In the genomic region with DNA sequence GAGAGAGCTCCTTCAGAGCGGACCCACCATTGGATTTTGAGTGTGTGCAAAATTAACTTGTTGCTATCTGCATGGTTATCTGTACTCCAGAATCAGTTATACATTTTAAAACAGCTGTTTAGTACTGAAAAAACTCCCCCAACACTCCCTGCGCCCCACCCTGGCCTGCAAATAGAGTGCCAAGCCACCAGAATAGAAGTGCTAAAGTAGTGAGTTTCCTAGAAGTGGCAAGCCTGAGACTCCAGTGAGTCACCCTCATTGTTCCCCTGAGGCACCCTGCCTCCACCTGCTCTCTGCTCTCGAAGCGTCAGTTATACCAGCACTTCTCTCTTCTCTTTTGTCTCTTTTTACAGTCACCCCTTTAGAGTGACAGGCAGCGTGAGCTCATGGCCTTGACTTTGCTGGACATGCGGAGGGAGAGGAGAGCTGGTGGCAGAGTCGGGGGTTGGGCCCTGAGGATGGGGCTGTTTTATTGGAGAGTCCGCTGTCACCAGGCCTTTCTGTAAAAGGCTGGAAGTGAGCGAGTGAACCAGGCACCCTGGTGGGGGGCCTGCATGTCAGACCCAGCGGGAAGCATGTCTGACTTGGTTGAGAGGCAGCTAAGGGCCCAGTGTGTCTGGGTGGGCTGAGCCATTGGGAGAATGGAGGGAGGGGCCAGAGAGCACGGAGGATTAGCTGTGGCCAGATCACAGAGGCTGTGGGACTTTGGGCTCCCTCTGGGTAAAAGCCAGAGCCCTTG, we compare ENCODE assay signal across 8 cellular contexts. TPM values are rescaled to one million over a fixed set of nuclear protein-coding genes. Genes with fewer than 3 reads are reported as not detected.
DNase-seq lines count a peak whose midpoint lies in the region; ATAC-seq lines count a peak whose summit lies in the region.

No MANE protein-coding gene starts in this region.

- no peaks in the 10 kb centered on the region for H3K9me3 Mint-ChIP-seq in activated T-cell treated with anti-CD3 and anti-CD28 coated beads, Interleukin-2, amount 50 U/mL, for 72 hours

- peaks cover 0 to 2% of the 10 kb centered on the region in 2 donors for H3K36me3 Mint-ChIP-seq in activated T-cell treated with anti-CD3 and anti-CD28 coated beads, Interleukin-2, amount 50 U/mL, for 72 hours (ENCODE audit: insufficient read depth in 2 of 2)

- H3K4me1 Mint-ChIP-seq in activated T-cell treated with anti-CD3 and anti-CD28 coated beads, Interleukin-2, amount 50 U/mL, for 72 hours (ENCODE audit: low read depth) = peaks cover 98% of the 10 kb centered on the region

- ATAC-seq in GM19025 (IDR thresholded peaks at IDR 0.05; ENCODE audit: low read depth, unreplicated experiment) (peak; percentile 54), HG03139 (IDR thresholded peaks at IDR 0.05; ENCODE audit: unreplicated experiment) (peak; percentile 49), left ventricle myocardium superior (peak; percentile 36)
- ATAC-seq in activated T-cell treated with anti-CD3 and anti-CD28 coated beads, Interleukin-2, amount 50 U/mL, for 72 hours (replicated peaks in 1 of 2) = peak; percentile 85 to 88

- peak overlapping the region; percentile 93 for H3K27ac Mint-ChIP-seq in activated T-cell treated with anti-CD3 and anti-CD28 coated beads, Interleukin-2, amount 50 U/mL, for 72 hours

- no peaks in the 10 kb centered on the region for H3K27me3 Mint-ChIP-seq in activated T-cell treated with anti-CD3 and anti-CD28 coated beads, Interleukin-2, amount 50 U/mL, for 72 hours (ENCODE audit: low read depth)

- intact Hi-C loops in left ventricle myocardium superior (cut with micrococcal nuclease) = loop anchor here (10.0 kb wide), 1 partner anchor 55 kb away; no protein-coding TSS in a partner anchor

- DNase-seq in AML-193 (lab: John Stamatoyannopoulos, UW) = peak; percentile 66 to 69
- peak; percentile 64 to 87 for DNase-seq in NOMO-1 (lab: John Stamatoyannopoulos, UW; ENCODE audit: unreplicated experiment in 2 of 2)
- DNase-seq in activated T-cell treated with anti-CD3 and anti-CD28 coated beads, Interleukin-2, amount 50 U/mL, for 72 hours = peak; percentile 73 to 79
- peak; percentile 43 for DNase-seq in left ventricle myocardium superior
- DNase-seq in stimulated activated CD4-positive, alpha-beta T cell treated with anti-CD3 and anti-CD28 coated beads, TNF-alpha, amount 100 ng/mL, for 1 hour (ENCODE audit: low read depth in 3 of 3, low spot score in 1 of 3) = peak in 2 of 3 donors; percentile 23 to 39
- DNase-seq in GDM1 (lab: John Stamatoyannopoulos, UW) = no peak

- H3K4me3 Mint-ChIP-seq in activated T-cell treated with anti-CD3 and anti-CD28 coated beads, Interleukin-2, amount 50 U/mL, for 72 hours = peak overlapping the region; percentile 78 to 89

RNA-seq across cellular contexts. Expression of a gene that starts 10.4 kb away (rescaled TPM):
- total RNA-seq in activated T-cell treated with anti-CD3 and anti-CD28 coated beads, Interleukin-2, amount 50 U/mL, for 72 hours = 10 to 100 TPM; 68.9 to 83.6 TPM
- 68.4 TPM for total RNA-seq in left ventricle myocardium superior

Comparison
In these comparisons a context has a peak if more than half of its experiments do, and no peak if none do; other contexts are left out.
1. ATAC-seq: peak in every context shown above with its lines; median percentile 86 in activated T-cell treated with anti-CD3 and anti-CD28 coated beads, Interleukin-2, amount 50 U/mL, for 72 hours; 54 in GM19025; 49 in HG03139; 36 in left ventricle myocardium superior.